In the genomic region with DNA sequence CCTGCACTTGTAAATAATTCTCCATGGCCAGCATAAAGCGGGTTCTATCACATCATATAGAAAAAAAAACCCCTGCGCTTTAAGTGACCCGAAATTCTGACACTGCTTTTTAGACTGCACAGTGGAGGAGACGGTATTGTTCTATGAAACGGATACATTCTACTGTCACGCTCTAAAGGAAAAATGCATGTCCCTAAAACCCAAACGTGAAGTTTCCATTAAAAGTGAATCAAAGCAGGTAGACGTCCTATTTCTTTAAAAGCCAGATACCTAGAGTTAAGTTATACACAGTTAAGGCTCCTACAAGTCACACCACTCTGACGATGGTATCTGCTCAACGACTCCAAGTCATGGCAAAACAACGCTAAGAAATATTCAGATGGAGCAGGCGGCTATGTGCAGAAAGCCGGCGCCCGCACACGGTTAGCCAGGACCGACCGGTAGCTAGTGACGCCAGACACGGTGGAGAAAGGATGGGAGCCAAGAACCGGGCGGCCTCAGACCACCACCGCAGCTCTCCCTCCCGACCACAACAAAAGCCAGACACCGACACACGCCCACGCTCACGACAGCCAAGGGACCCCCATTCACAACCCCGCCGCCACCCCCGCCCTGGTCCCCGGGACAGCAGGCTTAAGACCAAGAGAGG, we compare ENCODE assay signal across 8 cellular contexts. TPM values are rescaled to one million over a fixed set of nuclear protein-coding genes. Genes with fewer than 3 reads are reported as not detected.
DNase-seq lines count a peak whose midpoint lies in the region; ATAC-seq and TF ChIP-seq lines count a peak whose summit lies in the region.

No MANE protein-coding gene starts in this region.

- H3K27me3 Mint-ChIP-seq in activated naive CD4-positive, alpha-beta T cell treated with anti-CD3 and anti-CD28 coated beads for 36 hours (ENCODE audit: low read depth) = no peaks in the 10 kb centered on the region
- no peaks in the 10 kb centered on the region for H3K27me3 Mint-ChIP-seq in type B pancreatic cell

- H3K27me3 ChIP-seq in SJCRH30 = no peaks in the 10 kb centered on the region

- DNase-seq in activated naive CD4-positive, alpha-beta T cell treated with anti-CD3 and anti-CD28 coated beads for 36 hours = peak; percentile 48
- DNase-seq in activated naive CD4-positive, alpha-beta T cell treated with anti-CD3 and anti-CD28 coated beads, Interleukin-2, amount 50 U/mL, for 16 hours = no peak
- DNase-seq in SJCRH30 (peak; percentile 34 to 48), dermis blood vessel endothelial cell (peak; percentile 48), lung microvascular endothelial cell (ENCODE audit: low read depth in 2 of 2) (peak; percentile 34 to 42), type B pancreatic cell (ENCODE audit: extremely low spot score, unreplicated experiment) (no peak), DMS114 treated with DMSO at 0.1 percent for 48 hours (lab: John Stamatoyannopoulos, UW; ENCODE audit: unreplicated experiment) (no peak)

- H3K27ac Mint-ChIP-seq in activated naive CD4-positive, alpha-beta T cell treated with anti-CD3 and anti-CD28 coated beads for 36 hours = peak overlapping the region; percentile 94
- peak overlapping the region; percentile 94 for H3K27ac Mint-ChIP-seq in type B pancreatic cell

- H3K4me3 Mint-ChIP-seq in activated naive CD4-positive, alpha-beta T cell treated with anti-CD3 and anti-CD28 coated beads for 36 hours = peak overlapping the region; percentile 96
- peak overlapping the region; percentile 93 for H3K4me3 Mint-ChIP-seq in type B pancreatic cell

- intact Hi-C loops in activated naive CD4-positive, alpha-beta T cell treated with anti-CD3 and anti-CD28 coated beads for 36 hours (cut with micrococcal nuclease) = loop anchor here (1.0 to 2.0 kb wide), 9 partner anchors 15 to 687 kb away; a partner anchor contains a TSS

- no peaks in the 10 kb centered on the region for H3K9me3 ChIP-seq in SJCRH30 (replicated peaks)

- peak overlapping the region; percentile 99 for H3K27ac ChIP-seq in SJCRH30

- H3K9me3 Mint-ChIP-seq in activated naive CD4-positive, alpha-beta T cell treated with anti-CD3 and anti-CD28 coated beads for 36 hours = no peaks in the 10 kb centered on the region
- H3K9me3 Mint-ChIP-seq in type B pancreatic cell = no peaks in the 10 kb centered on the region

- H3K4me1 Mint-ChIP-seq in activated naive CD4-positive, alpha-beta T cell treated with anti-CD3 and anti-CD28 coated beads for 36 hours (ENCODE audit: low read depth) = peaks cover 38% of the 10 kb centered on the region
- H3K4me1 Mint-ChIP-seq in type B pancreatic cell (ENCODE audit: unreplicated experiment) = peaks cover 12% of the 10 kb centered on the region

- CTCF ChIA-PET in activated naive CD4-positive, alpha-beta T cell treated with anti-CD3 and anti-CD28 coated beads for 36 hours (lab: Charles Lee) = interaction anchor here (0.6 to 1.4 kb wide), 6 partner anchors 35 to 411 kb away, joined by 3 to 4 read pairs (median 3); no protein-coding TSS in a partner anchor

- peaks cover 28% of the 10 kb centered on the region for H3K36me3 ChIP-seq in SJCRH30

- H3K4me1 ChIP-seq in SJCRH30 = peaks cover 10% of the 10 kb centered on the region; the same call in 1 of the 2 replicates

- peak; percentile 6 for ATAC-seq in HG02973 (IDR thresholded peaks at IDR 0.05; ENCODE audit: unreplicated experiment)

- H3K36me3 Mint-ChIP-seq in activated naive CD4-positive, alpha-beta T cell treated with anti-CD3 and anti-CD28 coated beads for 36 hours (ENCODE audit: low read depth) = peaks cover 24% of the 10 kb centered on the region
- peaks cover 18% of the 10 kb centered on the region for H3K36me3 Mint-ChIP-seq in type B pancreatic cell

- peak overlapping the region; percentile 99 for H3K4me3 ChIP-seq in SJCRH30

- TF ChIP-seq CTCF in type B pancreatic cell (conservative IDR thresholded peaks at IDR 0.05) = no peak

RNA-seq across cellular contexts. Expression of a gene that starts 0.8 kb away (rescaled TPM):
- total RNA-seq in activated naive CD4-positive, alpha-beta T cell treated with anti-CD3 and anti-CD28 coated beads for 36 hours = 100 to 1,000 TPM; 307 to 309 TPM
- 576 and 631 TPM in 2 replicates for total RNA-seq in SJCRH30 (2014; rRNA removed; shearing (Covaris generic))
- total RNA-seq in dermis blood vessel endothelial cell (172 and 393 TPM in 2 replicates), lung microvascular endothelial cell (119 and 126 TPM in 2 replicates), type B pancreatic cell (ENCODE audit: low replicate concordance) (308 and 332 TPM in 2 replicates)

RNA-seq across cellular contexts. Expression of a gene that starts 49.9 kb away (rescaled TPM):
- 100 to 1,000 TPM; 132 to 135 TPM for total RNA-seq in activated naive CD4-positive, alpha-beta T cell treated with anti-CD3 and anti-CD28 coated beads for 36 hours
- 163 and 179 TPM in 2 replicates for total RNA-seq in SJCRH30 (2014; rRNA removed; shearing (Covaris generic))
- total RNA-seq in dermis blood vessel endothelial cell (106 and 132 TPM in 2 replicates), lung microvascular endothelial cell (39.0 and 43.7 TPM in 2 replicates), type B pancreatic cell (ENCODE audit: low replicate concordance) (141 and 152 TPM in 2 replicates)

Comparison
In these comparisons a context has a peak if more than half of its experiments do, and no peak if none do; other contexts are left out.
1. DNase-seq: peak in activated naive CD4-positive, alpha-beta T cell treated with anti-CD3 and anti-CD28 coated beads for 36 hours (single experiment), SJCRH30 (2 of 2), dermis blood vessel endothelial cell (single experiment) and lung microvascular endothelial cell (2 of 2); none in activated naive CD4-positive, alpha-beta T cell treated with anti-CD3 and anti-CD28 coated beads, Interleukin-2, amount 50 U/mL, for 16 hours (single experiment), type B pancreatic cell (single experiment) and DMS114 treated with DMSO at 0.1 percent for 48 hours (single experiment).